7 cellular contexts compared by ENCODE assay signal in the genomic region with DNA sequence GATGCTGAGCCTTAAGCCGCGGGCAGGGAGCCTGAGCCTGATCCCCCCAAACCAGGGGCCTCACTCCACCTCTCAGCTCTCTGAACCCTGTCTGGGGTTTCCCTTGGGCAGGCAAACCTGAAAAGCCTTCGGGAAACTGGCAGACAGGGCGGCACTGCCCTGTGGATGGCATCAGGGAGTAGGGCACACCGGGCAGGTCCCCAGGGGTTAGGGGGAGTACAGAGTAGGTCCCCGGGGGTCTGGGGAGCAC. TPM values are rescaled to one million over a fixed set of nuclear protein-coding genes. Genes with fewer than 3 reads are reported as not detected.
DNase-seq lines count a peak whose midpoint lies in the region; ATAC-seq, FAIRE-seq and TF ChIP-seq lines count a peak whose summit lies in the region.

No MANE protein-coding gene starts in this region.

- H3K27ac ChIP-seq in HUES6 (ENCODE audit: low read depth, low read length) (peak overlapping the region; percentile 60; the same call in 1 of the 2 replicates), stomach smooth muscle (ENCODE audit: low read length) (peak overlapping the region; percentile 89)

- H3K9me3 ChIP-seq in HUES6 (ENCODE audit: control insufficient read depth, insufficient read depth, low read depth, low read length): peaks cover 2% of the 10 kb centered on the region; the same call in 1 of the 2 replicates
- no peaks in the 10 kb centered on the region for H3K9me3 ChIP-seq in stomach smooth muscle (ENCODE audit: control insufficient read depth in 2 of 2, low read length in 2 of 2)

- H3K27ac Mint-ChIP-seq in activated T-helper 1 cell treated with anti-CD3 and anti-CD28 coated beads, Interleukin-12 subunit alpha, Interleukin-12 subunit beta, Interleukin-2, Interleukin-4 antibody, amounts not matched to agents 30 ng/mL and 10 ng/mL and 1 ng/mL, durations not matched to agents 14 hours and 24 hours and 36 hours: peak overlapping the region; percentile 87
- H3K27ac Mint-ChIP-seq in immature natural killer cell: peak overlapping the region; percentile 82 to 94 (median 86)

- ATAC-seq in HG03342 (IDR thresholded peaks at IDR 0.05; ENCODE audit: unreplicated experiment): no peak

- peak overlapping the region; percentile 81 for H3K4me3 Mint-ChIP-seq in activated T-helper 1 cell treated with anti-CD3 and anti-CD28 coated beads, Interleukin-12 subunit alpha, Interleukin-12 subunit beta, Interleukin-2, Interleukin-4 antibody, amounts not matched to agents 30 ng/mL and 10 ng/mL and 1 ng/mL, durations not matched to agents 14 hours and 24 hours and 36 hours
- H3K4me3 Mint-ChIP-seq in immature natural killer cell: peak overlapping the region in 4 of 5 donors; percentile 38 to 48 (median 46)

- peaks cover 13% of the 10 kb centered on the region for H3K36me3 Mint-ChIP-seq in activated T-helper 1 cell treated with anti-CD3 and anti-CD28 coated beads, Interleukin-12 subunit alpha, Interleukin-12 subunit beta, Interleukin-2, Interleukin-4 antibody, amounts not matched to agents 30 ng/mL and 10 ng/mL and 1 ng/mL, durations not matched to agents 14 hours and 24 hours and 36 hours (ENCODE audit: low read depth)
- no peaks in the 10 kb centered on the region for H3K36me3 Mint-ChIP-seq in immature natural killer cell

- H3K4me3 ChIP-seq in HUES6 (ENCODE audit: low read depth, low read length): peak overlapping the region; percentile 44
- H3K4me3 ChIP-seq in stomach smooth muscle (ENCODE audit: low read length in 2 of 2): peak overlapping the region; percentile 27 to 70

- intact Hi-C loops in activated T-helper 1 cell treated with anti-CD3 and anti-CD28 coated beads, Interleukin-12 subunit alpha, Interleukin-12 subunit beta, Interleukin-2, Interleukin-4 antibody, amounts not matched to agents 30 ng/mL and 10 ng/mL and 1 ng/mL, durations not matched to agents 14 hours and 24 hours and 36 hours (cut with micrococcal nuclease): loop anchor here (5.0 kb wide), 1 partner anchor 111 kb away; the partner anchor contains the start of gene AP3D1

- FAIRE-seq in D721Med (lab: Jason Lieb, UNC): no peak

- peaks cover 4% of the 10 kb centered on the region for H3K4me1 Mint-ChIP-seq in activated T-helper 1 cell treated with anti-CD3 and anti-CD28 coated beads, Interleukin-12 subunit alpha, Interleukin-12 subunit beta, Interleukin-2, Interleukin-4 antibody, amounts not matched to agents 30 ng/mL and 10 ng/mL and 1 ng/mL, durations not matched to agents 14 hours and 24 hours and 36 hours (ENCODE audit: low read depth)
- peaks cover 5 to 16% of the 10 kb centered on the region in 2 donors for H3K4me1 Mint-ChIP-seq in immature natural killer cell

- no peak for DNase-seq in activated T-helper 1 cell treated with anti-CD3 and anti-CD28 coated beads, Interleukin-12 subunit alpha, Interleukin-12 subunit beta, Interleukin-2, Interleukin-4 antibody, amounts not matched to agents 30 ng/mL and 10 ng/mL and 1 ng/mL, durations not matched to agents 14 hours and 24 hours and 36 hours (ENCODE audit: low spot score)
- DNase-seq in immature natural killer cell (no peak), NCI-H1092 treated with DMSO at 0.1 percent for 48 hours (lab: John Stamatoyannopoulos, UW) (no peak), D721Med (ENCODE audit: insufficient read length, low spot score) (no peak)

- H3K9me3 Mint-ChIP-seq in activated T-helper 1 cell treated with anti-CD3 and anti-CD28 coated beads, Interleukin-12 subunit alpha, Interleukin-12 subunit beta, Interleukin-2, Interleukin-4 antibody, amounts not matched to agents 30 ng/mL and 10 ng/mL and 1 ng/mL, durations not matched to agents 14 hours and 24 hours and 36 hours: no peaks in the 10 kb centered on the region
- H3K9me3 Mint-ChIP-seq in immature natural killer cell: no peaks in the 10 kb centered on the region

- H3K4me1 ChIP-seq in HUES6 (ENCODE audit: control insufficient read depth, insufficient read depth, low read length) (peaks cover 16% of the 10 kb centered on the region), stomach smooth muscle (ENCODE audit: control insufficient read depth, insufficient read depth, low read length) (peaks cover 52% of the 10 kb centered on the region)

- H3K36me3 ChIP-seq in HUES6 (ENCODE audit: control insufficient read depth, insufficient read depth, low read length) (peaks cover 55% of the 10 kb centered on the region), stomach smooth muscle (ENCODE audit: control insufficient read depth in 2 of 2, insufficient read depth in 2 of 2, low read length in 2 of 2) (peaks cover 15 to 26% of the 10 kb centered on the region in 2 donors)

- no peak for TF ChIP-seq CTCF in D721Med (IDR thresholded peaks at IDR 0.05; ENCODE audit: insufficient read depth, missing control alignments)

- H3K27me3 ChIP-seq in HUES6 (ENCODE audit: control insufficient read depth, insufficient read depth, low read length) (no peaks in the 10 kb centered on the region), stomach smooth muscle (ENCODE audit: control insufficient read depth in 1 of 2, insufficient read depth in 2 of 2, low read length in 2 of 2) (no peaks in the 10 kb centered on the region)

- H3K27me3 Mint-ChIP-seq in activated T-helper 1 cell treated with anti-CD3 and anti-CD28 coated beads, Interleukin-12 subunit alpha, Interleukin-12 subunit beta, Interleukin-2, Interleukin-4 antibody, amounts not matched to agents 30 ng/mL and 10 ng/mL and 1 ng/mL, durations not matched to agents 14 hours and 24 hours and 36 hours (ENCODE audit: insufficient read depth): no peaks in the 10 kb centered on the region
- H3K27me3 Mint-ChIP-seq in immature natural killer cell (ENCODE audit: low read depth in 3 of 3): peaks cover 0 to 27% (median 23%) of the 10 kb centered on the region in 3 donors

- H3K9ac ChIP-seq in HUES6 (ENCODE audit: low read length): no peak overlapping the region
- H3K9ac ChIP-seq in stomach smooth muscle (ENCODE audit: low read length in 2 of 2): peak overlapping the region; percentile 69

RNA-seq across cellular contexts. Expression of gene MKNK2, which starts 9.7 kb away (rescaled TPM):
- total RNA-seq in activated T-helper 1 cell treated with anti-CD3 and anti-CD28 coated beads, Interleukin-12 subunit alpha, Interleukin-12 subunit beta, Interleukin-2, Interleukin-4 antibody, amounts not matched to agents 30 ng/mL and 10 ng/mL and 1 ng/mL, durations not matched to agents 14 hours and 24 hours and 36 hours: 150 and 166 TPM in 2 replicates
- 10 to 100 TPM; 22.7 to 39.2 (median 23.9) TPM for polyA plus RNA-seq in immature natural killer cell

RNA-seq across cellular contexts. Expression of gene BTBD2, which starts 25.8 kb away (rescaled TPM):
- 27.5 and 27.7 TPM in 2 replicates for total RNA-seq in activated T-helper 1 cell treated with anti-CD3 and anti-CD28 coated beads, Interleukin-12 subunit alpha, Interleukin-12 subunit beta, Interleukin-2, Interleukin-4 antibody, amounts not matched to agents 30 ng/mL and 10 ng/mL and 1 ng/mL, durations not matched to agents 14 hours and 24 hours and 36 hours
- polyA plus RNA-seq in immature natural killer cell: 1 to 10 TPM; 2.6 to 4.4 (median 3.6) TPM

RNA-seq across cellular contexts. Expression of gene MOB3A, which starts 54.8 kb away (rescaled TPM):
- 161 and 167 TPM in 2 replicates for total RNA-seq in activated T-helper 1 cell treated with anti-CD3 and anti-CD28 coated beads, Interleukin-12 subunit alpha, Interleukin-12 subunit beta, Interleukin-2, Interleukin-4 antibody, amounts not matched to agents 30 ng/mL and 10 ng/mL and 1 ng/mL, durations not matched to agents 14 hours and 24 hours and 36 hours
- polyA plus RNA-seq in immature natural killer cell: 100 to 1,000 TPM in 1 of 3 donors, 10 to 100 TPM in 2; 39.4 to 160 (median 42.2) TPM

RNA-seq across cellular contexts. Expression of gene IZUMO4, which starts 55.4 kb away (rescaled TPM):
- 6.7 and 7.1 TPM in 2 replicates for total RNA-seq in activated T-helper 1 cell treated with anti-CD3 and anti-CD28 coated beads, Interleukin-12 subunit alpha, Interleukin-12 subunit beta, Interleukin-2, Interleukin-4 antibody, amounts not matched to agents 30 ng/mL and 10 ng/mL and 1 ng/mL, durations not matched to agents 14 hours and 24 hours and 36 hours
- polyA plus RNA-seq in immature natural killer cell: under 1 TPM in 1 of 3 donors, not detected in 2; 0.42 TPM
